In genomic region chr18:48848641-48849143, GRCh38 we compare ENCODE assay signal across 11 cellular contexts.
DNase-seq lines count a peak whose midpoint lies in the region; ATAC-seq and TF ChIP-seq lines count a peak whose summit lies in the region.
"Had no signal": no experiment of that assay in that cellular context is flagged by ENCODE, and none has a peak within 500 bp of the region (broad histone marks: within the 10 kb centered on the region; RNA-seq: fewer than 3 reads in every experiment).

No MANE protein-coding gene starts in this region.

- H3K4me1 ChIP-seq in breast epithelium, result peaks cover 0 to 13% of the 10 kb centered on the region in 2 donors

- intact Hi-C loops in breast epithelium (cut with DNase I; ENCODE audit: low total_unique reads), result no loop called here

- no peak for TF ChIP-seq POLR2A in breast epithelium (IDR thresholded peaks at IDR 0.05)

- H3K4me3 ChIP-seq in breast epithelium, result no peak overlapping the region

- H3K27ac ChIP-seq in breast epithelium (peak overlapping the region; percentile 50 to 55), temporal lobe (ENCODE audit: low read depth, low read length) (peak overlapping the region; percentile 19)

- ATAC-seq in left lobe of liver, result peak; percentile 33
- ATAC-seq in HG03571 (IDR thresholded peaks at IDR 0.05; ENCODE audit: unreplicated experiment), result no peak
- ATAC-seq in GM21528 (IDR thresholded peaks at IDR 0.05; ENCODE audit: low FRiP score, unreplicated experiment), result no peak
- ATAC-seq: T-helper 17 cell had no signal

- no peaks in the 10 kb centered on the region for H3K27me3 ChIP-seq in breast epithelium

- peak; percentile 58 for DNase-seq in NCI-H2227 (lab: John Stamatoyannopoulos, UW; ENCODE audit: unreplicated experiment)
- DNase-seq in breast epithelium (ENCODE audit: low spot score in 2 of 2), result no peak
- no peak for DNase-seq in left lobe of liver (ENCODE audit: low spot score)
- no peak for DNase-seq in NCI-H524 (lab: John Stamatoyannopoulos, UW)
- DNase-seq: activated CD4-positive, alpha-beta memory T cell treated with anti-CD3 and anti-CD28 coated beads for 36 hours; NCI-H187 treated with DMSO at 0.1 percent for 48 hours; OCI-M1; T-helper 17 cell had no signal

- no peaks in the 10 kb centered on the region for H3K36me3 ChIP-seq in breast epithelium

- no peak for TF ChIP-seq CTCF in breast epithelium (IDR thresholded peaks at IDR 0.05)

- H3K9me3 ChIP-seq in breast epithelium, result no peaks in the 10 kb centered on the region
